In genomic region chr18:8890957-8891464, GRCh38 we compare ENCODE assay signal across 9 cellular contexts.
DNase-seq lines count a peak whose midpoint lies in the region; ATAC-seq and TF ChIP-seq lines count a peak whose summit lies in the region.
"Had no signal": no experiment of that assay in that cellular context is flagged by ENCODE, and none has a peak within 500 bp of the region (broad histone marks: within the 10 kb centered on the region; RNA-seq: fewer than 3 reads in every experiment).

No MANE protein-coding gene starts in this region.

- H3K4me2 ChIP-seq in mammary epithelial cell (ENCODE audit: insufficient read depth, low read depth, low read length), result peak overlapping the region; percentile 60

- H3K9ac ChIP-seq in mammary epithelial cell (ENCODE audit: insufficient read depth, low read length), result no peak overlapping the region

- ATAC-seq in lung (ENCODE audit: insufficient read depth, low FRiP score) (peak; percentile 82), HG03442 (IDR thresholded peaks at IDR 0.05; ENCODE audit: unreplicated experiment) (no peak)

- H3K36me3 ChIP-seq in MG63 (no peaks in the 10 kb centered on the region), mammary epithelial cell (ENCODE audit: insufficient read depth, low read length) (no peaks in the 10 kb centered on the region), lung (ENCODE audit: control insufficient read depth in 2 of 2, insufficient read depth in 2 of 2, low read length in 2 of 2) (no peaks in the 10 kb centered on the region)

- no peaks in the 10 kb centered on the region for H4K20me1 ChIP-seq in mammary epithelial cell (ENCODE audit: insufficient read depth, low read length)

- peaks cover 12% of the 10 kb centered on the region for H3K9me3 ChIP-seq in MG63
- no peaks in the 10 kb centered on the region for H3K9me3 ChIP-seq in mammary epithelial cell (replicated peaks; ENCODE audit: insufficient read depth, low read length)
- no peaks in the 10 kb centered on the region for H3K9me3 ChIP-seq in lung (ENCODE audit: control insufficient read depth in 2 of 2, insufficient read depth in 1 of 2, low read length in 1 of 2)

- DNase-seq in COLO829 (ENCODE audit: low spot score) (peak; percentile 92), MG63 (peak; percentile 71), mammary epithelial cell (peak; percentile 97), lung (ENCODE audit: low spot score) (no peak), NCI-H128 (lab: John Stamatoyannopoulos, UW; ENCODE audit: unreplicated experiment) (no peak), DMS153 treated with DMSO at 0.1 percent for 48 hours (lab: John Stamatoyannopoulos, UW; ENCODE audit: unreplicated experiment) (no peak), T-helper 1 cell (no peak)

- TF ChIP-seq CTCF in mammary epithelial cell (conservative IDR thresholded peaks at IDR 0.05 in 1 of 2, IDR thresholded peaks at IDR 0.05 in 1 of 2; ENCODE audit: extremely low read depth in 1 of 2, insufficient read depth in 1 of 2, low read depth in 1 of 2, low read length in 2 of 2) (no peak), lung (IDR thresholded peaks at IDR 0.05; ENCODE audit: control extremely low read depth, extremely low read depth) (no peak)

- intact Hi-C loops in mammary epithelial cell (cut with micrococcal nuclease), result loop anchor here (2.0 to 5.0 kb wide), 2 partner anchors 58 to 71 kb away; no protein-coding TSS in a partner anchor

- BruUV-seq in mammary epithelial cell (replicated peaks; lab: Mats Ljungman, UMichigan), result no TSS peak

- CTCF ChIA-PET in mammary epithelial cell (lab: Charles Lee; ENCODE audit: low non-redundant PET), result no interaction called here

- dilution Hi-C loops in mammary epithelial cell (cut with HindIII; ENCODE audit: low sequenced_read_pairs), result no loop called here

- H2AFZ ChIP-seq in mammary epithelial cell (ENCODE audit: low read depth, low read length), result no peak overlapping the region

- H3K4me3 ChIP-seq in MG63 (no peak overlapping the region), mammary epithelial cell (replicated peaks in 1 of 3; ENCODE audit: insufficient read depth in 1 of 3, low read depth in 2 of 3, low read length in 3 of 3) (no peak overlapping the region), lung (no peak overlapping the region)

- H3K4me1 ChIP-seq in mammary epithelial cell (ENCODE audit: insufficient read depth, low read length) (peaks cover 10% of the 10 kb centered on the region), lung (ENCODE audit: control insufficient read depth in 2 of 2, insufficient read depth in 2 of 2, low read length in 2 of 2) (no peaks in the 10 kb centered on the region)

- in situ Hi-C loops in mammary epithelial cell (cut with MboI; ENCODE audit: low sequenced_read_pairs in 2 of 2), result no loop called here

- peak overlapping the region; percentile 68 for H3K27ac ChIP-seq in mammary epithelial cell (ENCODE audit: insufficient read depth, low read depth, low read length)
- H3K27ac ChIP-seq in lung (ENCODE audit: low read depth in 1 of 2, low read length in 1 of 2), result no peak overlapping the region
- H3K27ac ChIP-seq: HL-60 had no signal

- H3K27me3 ChIP-seq in MG63 (no peaks in the 10 kb centered on the region), mammary epithelial cell (ENCODE audit: insufficient read depth, low read length) (no peaks in the 10 kb centered on the region), lung (ENCODE audit: control insufficient read depth, insufficient read depth) (no peaks in the 10 kb centered on the region)

- 37% methylated on average over 3 of the region's 4 CpGs for WGBS in mammary epithelial cell (ENCODE audit: low coverage, missing lambda C conversion rate)
- 38 to 57% methylated on average over 4 of the region's 4 CpGs for WGBS in lung, 2 donors

- H3K79me2 ChIP-seq in mammary epithelial cell (ENCODE audit: insufficient read depth, low read length), result no peaks in the 10 kb centered on the region

Comparison
In these comparisons a context has a peak if more than half of its experiments do, and no peak if none do; other contexts are left out.
1. DNase-seq: peak in COLO829 (single experiment), MG63 (single experiment) and mammary epithelial cell (single experiment); none in lung (single experiment), NCI-H128 (single experiment), DMS153 treated with DMSO at 0.1 percent for 48 hours (single experiment) and T-helper 1 cell (0 of 5).